16 cellular contexts compared by ENCODE assay signal in genomic region chr14:94571950-94572349, GRCh38. TPM values are rescaled to one million over a fixed set of nuclear protein-coding genes. Genes with fewer than 3 reads are reported as not detected.
DNase-seq lines count a peak whose midpoint lies in the region; ATAC-seq and TF ChIP-seq lines count a peak whose summit lies in the region.
"Had no signal": no experiment of that assay in that cellular context is flagged by ENCODE, and none has a peak within 500 bp of the region (broad histone marks: within the 10 kb centered on the region; RNA-seq: fewer than 3 reads in every experiment).

No MANE protein-coding gene starts in this region.

- TF ChIP-seq POLR2A in breast epithelium (IDR thresholded peaks at IDR 0.05): no peak

- TF ChIP-seq CTCF in breast epithelium (IDR thresholded peaks at IDR 0.05) (no peak), heart right ventricle (IDR thresholded peaks at IDR 0.05) (no peak), psoas muscle (IDR thresholded peaks at IDR 0.05) (no peak)

- DNase-seq in Daoy (ENCODE audit: low read depth) (peak; percentile 25), breast epithelium (ENCODE audit: low spot score in 2 of 2) (no peak), heart right ventricle (no peak), psoas muscle (no peak), amniotic stem cell (lab: John Stamatoyannopoulos, UW) (no peak)
- no peak for DNase-seq in activated naive CD4-positive, alpha-beta T cell (lab: John Stamatoyannopoulos, UW)
- DNase-seq in activated CD4-positive, CD25-positive, alpha-beta regulatory T cell (lab: John Stamatoyannopoulos, UW): no peak
- DNase-seq: ACHN; activated CD4-positive, alpha-beta T cell treated with anti-CD3 and anti-CD28 coated beads for 36 hours; activated T-cell treated with anti-CD3 and anti-CD28 coated beads, Interleukin-2, amount 50 U/mL, for 4 hours; aorta; NCI-H2171; T-helper 1 cell had no signal

- H3K27ac ChIP-seq in breast epithelium: peak overlapping the region; percentile 52 to 60
- H3K27ac ChIP-seq in heart right ventricle: peak overlapping the region in 7 of 10 donors; percentile 19 to 67 (median 56)
- no peak overlapping the region for H3K27ac ChIP-seq in psoas muscle

- H3K4me1 ChIP-seq in breast epithelium (peaks cover 0 to 3% of the 10 kb centered on the region in 2 donors), heart right ventricle (peaks cover 0 to 14% (median 0%) of the 10 kb centered on the region in 9 donors), psoas muscle (no peaks in the 10 kb centered on the region)

- H3K4me3 ChIP-seq in breast epithelium (no peak overlapping the region), heart right ventricle (no peak overlapping the region), psoas muscle (no peak overlapping the region)
- H3K4me3 ChIP-seq: tibial nerve had no signal

- H3K36me3 ChIP-seq in breast epithelium: no peaks in the 10 kb centered on the region
- no peaks in the 10 kb centered on the region for H3K36me3 ChIP-seq in heart right ventricle
- no peaks in the 10 kb centered on the region for H3K36me3 ChIP-seq in psoas muscle (ENCODE audit: insufficient read depth in 1 of 2, low read depth in 1 of 2)
- H3K36me3 ChIP-seq: tibial nerve had no signal

- H3K9me3 ChIP-seq in breast epithelium (no peaks in the 10 kb centered on the region), heart right ventricle (no peaks in the 10 kb centered on the region), psoas muscle (no peaks in the 10 kb centered on the region)
- H3K9me3 ChIP-seq: tibial nerve had no signal

- ATAC-seq in heart right ventricle: peak in 2 of 8 donors; percentile 22 to 66
- ATAC-seq in psoas muscle: peak in 3 of 4 donors; percentile 4 to 53 (median 13)
- ATAC-seq in GM19035 (IDR thresholded peaks at IDR 0.05; ENCODE audit: unreplicated experiment): no peak
- ATAC-seq: activated CD4-positive, alpha-beta T cell treated with anti-CD3 and anti-CD28 coated beads for 36 hours; activated T-cell treated with anti-CD3 and anti-CD28 coated beads, Interleukin-2, amount 50 U/mL, for 4 hours had no signal

- 78 to 88% methylated on average over 6 of the region's 6 CpGs for whole genome bisulfite sequencing in heart right ventricle, 2 donors
- WGBS in psoas muscle, 3 donors: 81 to 92% (median 91%) methylated on average over 6 of the region's 6 CpGs

- H3K27me3 ChIP-seq in breast epithelium (no peaks in the 10 kb centered on the region), heart right ventricle (peaks cover 0 to 5% (median 0%) of the 10 kb centered on the region in 7 donors), psoas muscle (ENCODE audit: insufficient read depth in 3 of 3, low read length in 2 of 3) (peaks cover 0 to 2% (median 0%) of the 10 kb centered on the region in 3 donors)
- H3K27me3 ChIP-seq: tibial nerve had no signal

- intact Hi-C loops in breast epithelium (cut with DNase I; ENCODE audit: low total_unique reads): no loop called here
- intact Hi-C loops in heart right ventricle (cut with DNase I): no loop called here
- intact Hi-C loops in psoas muscle (cut with DNase I): no loop called here

RNA-seq across cellular contexts. Expression of gene SERPINA5, which starts 9.3 kb away (rescaled TPM):
- total RNA-seq in Daoy (2014; rRNA removed; shearing (Covaris generic)): 0.17 and 0.33 TPM in 2 replicates
- total RNA-seq in breast epithelium: 10 to 100 TPM in 2 of 3 donors, 1 to 10 TPM in 1; 4.3 to 32.9 (median 20.6) TPM
- 1 to 10 TPM in 5 of 10 donors, under 1 TPM in 5; 0.28 to 3.9 (median 0.98) TPM for total RNA-seq in heart right ventricle
- 1 to 10 TPM; 2.0 to 4.9 TPM for polyA plus RNA-seq in heart right ventricle
- 10 to 100 TPM in 3 of 4 donors, 1 to 10 TPM in 1; 7.2 to 59.7 (median 24.9) TPM for total RNA-seq in psoas muscle
- 100 to 1,000 TPM in 1 of 3 donors, 1 to 10 TPM in 2; 2.6 to 107 (median 4.2) TPM for polyA plus RNA-seq in psoas muscle
- total RNA-seq: activated CD4-positive, alpha-beta T cell treated with anti-CD3 and anti-CD28 coated beads for 36 hours; myocyte had no signal

RNA-seq across cellular contexts. Expression of gene SERPINA4, which starts 10.7 kb away (rescaled TPM):
- total RNA-seq in Daoy (2014; rRNA removed; shearing (Covaris generic)): not detected in 2 replicates
- total RNA-seq in breast epithelium (not detected), heart right ventricle (not detected), psoas muscle (not detected)
- polyA plus RNA-seq in heart right ventricle (not detected), psoas muscle (not detected)
- total RNA-seq: activated CD4-positive, alpha-beta T cell treated with anti-CD3 and anti-CD28 coated beads for 36 hours; activated T-cell treated with anti-CD3 and anti-CD28 coated beads, Interleukin-2, amount 50 U/mL, for 4 hours; aorta; myocyte; tibial nerve had no signal
- polyA plus RNA-seq: aorta had no signal

RNA-seq across cellular contexts. Expression of gene SERPINA3, which starts 40.2 kb away (rescaled TPM):
- 1.3 TPM in 1 of 2 replicates, not detected in the other for total RNA-seq in Daoy (2014; rRNA removed; shearing (Covaris generic))
- 1,000 to 10,000 TPM in 2 of 3 donors, 10 to 100 TPM in 1; 88.7 to 1,840 (median 1,497) TPM for total RNA-seq in breast epithelium
- 100 to 1,000 TPM in 1 of 10 donors, 10 to 100 TPM in 3, 1 to 10 TPM in 6; 1.0 to 163 (median 6.3) TPM for total RNA-seq in heart right ventricle
- 100 to 1,000 TPM in 1 of 2 donors, 10 to 100 TPM in 1; 28.2 to 408 TPM for polyA plus RNA-seq in heart right ventricle
- total RNA-seq in psoas muscle: 1,000 to 10,000 TPM in 1 of 4 donors, 100 to 1,000 TPM in 1, 10 to 100 TPM in 1, 1 to 10 TPM in 1; 5.5 to 1,141 (median 125) TPM
- polyA plus RNA-seq in psoas muscle: 100 to 1,000 TPM in 2 of 3 donors, 10 to 100 TPM in 1; 45.7 to 360 (median 186) TPM
- total RNA-seq: activated CD4-positive, alpha-beta T cell treated with anti-CD3 and anti-CD28 coated beads for 36 hours had no signal
